ENCODE assay signal across 25 cellular contexts in genomic region chr13:82833928-82834327, GRCh38.
DNase-seq lines count a peak whose midpoint lies in the region; ATAC-seq and TF ChIP-seq lines count a peak whose summit lies in the region.
"Had no signal": no experiment of that assay in that cellular context is flagged by ENCODE, and none has a peak within 500 bp of the region (broad histone marks: within the 10 kb centered on the region; RNA-seq: fewer than 3 reads in every experiment).

No MANE protein-coding gene starts in this region.

- H3K4me1 ChIP-seq in prostate gland (replicated peaks) (no peaks in the 10 kb centered on the region), Caco-2 (no peaks in the 10 kb centered on the region)
- H3K4me1 ChIP-seq: BLaER1 treated with 17β-estradiol and CSF1 and Interleukin-3, amounts not matched to agents 10 nM and 100 nM; body of pancreas; foreskin keratinocyte; left ventricle myocardium inferior had no signal

- H3K4me3 ChIP-seq in cardiac fibroblast (replicated peaks in 1 of 2; ENCODE audit: low read depth in 2 of 2, low read length in 2 of 2) (no peak overlapping the region), foreskin fibroblast (ENCODE audit: low read depth in 1 of 2, low read length in 2 of 2) (no peak overlapping the region), prostate gland (no peak overlapping the region), Caco-2 (ENCODE audit: low read depth, low read length) (no peak overlapping the region)
- H3K4me3 ChIP-seq: BLaER1 treated with 17β-estradiol and CSF1 and Interleukin-3, amounts not matched to agents 10 nM and 100 nM; body of pancreas; left ventricle myocardium inferior had no signal

- H3K27ac ChIP-seq in prostate gland: no peak overlapping the region
- H3K27ac ChIP-seq: BLaER1 treated with 17β-estradiol and CSF1 and Interleukin-3, amounts not matched to agents 10 nM and 100 nM; body of pancreas; foreskin keratinocyte; left ventricle myocardium inferior had no signal

- no peaks in the 10 kb centered on the region for H3K27me3 ChIP-seq in prostate gland (replicated peaks; ENCODE audit: insufficient read depth)
- H3K27me3 ChIP-seq in Caco-2 (replicated peaks; ENCODE audit: control insufficient read depth, insufficient read depth, low read length): no peaks in the 10 kb centered on the region
- H3K27me3 ChIP-seq: BLaER1 treated with 17β-estradiol and CSF1 and Interleukin-3, amounts not matched to agents 10 nM and 100 nM; body of pancreas; foreskin keratinocyte had no signal

- TF ChIP-seq CTCF in cardiac fibroblast (IDR thresholded peaks at IDR 0.05; ENCODE audit: low read depth, low read length): no peak
- TF ChIP-seq CTCF in foreskin fibroblast (IDR thresholded peaks at IDR 0.05; ENCODE audit: low read depth, low read length): no peak
- no peak for TF ChIP-seq CTCF in prostate gland (IDR thresholded peaks at IDR 0.05)
- TF ChIP-seq CTCF in Caco-2 (IDR thresholded peaks at IDR 0.05; ENCODE audit: insufficient read depth in 1 of 2, low read depth in 1 of 2, low read length in 1 of 2, severe bottlenecking in 1 of 2, unreplicated experiment in 1 of 2): no peak

- no peaks in the 10 kb centered on the region for H3K4me1 Mint-ChIP-seq in Caco-2 (ENCODE audit: low read depth, unreplicated experiment)
- H3K4me1 Mint-ChIP-seq: immature natural killer cell; naive thymus-derived CD8-positive, alpha-beta T cell; stimulated activated naive B cell treated with anti-CD40 and anti-IgM and Interleukin-4, amounts not matched to agents 10 μg/mL and 1 μg/mL and 100 μg/mL, for 72 hours had no signal

- no peak for TF ChIP-seq POLR2A in prostate gland (IDR thresholded peaks at IDR 0.05)

- intact Hi-C loops in prostate gland (cut with DNase I) (no loop called here), Caco-2 (cut with micrococcal nuclease; ENCODE audit: unreplicated experiment) (no loop called here)

- no peaks in the 10 kb centered on the region for H3K9me3 Mint-ChIP-seq in Caco-2 (ENCODE audit: unreplicated experiment)

- H3K36me3 ChIP-seq in prostate gland (no peaks in the 10 kb centered on the region), Caco-2 (ENCODE audit: control insufficient read depth, insufficient read depth, low read length) (no peaks in the 10 kb centered on the region)
- H3K36me3 ChIP-seq: BLaER1 treated with 17β-estradiol and CSF1 and Interleukin-3, amounts not matched to agents 10 nM and 100 nM; left ventricle myocardium inferior had no signal

- DNase-seq in EH (ENCODE audit: low read depth) (peak; percentile 42), LHCN-M2 (ENCODE audit: low read depth) (peak; percentile 26), cardiac fibroblast (ENCODE audit: low read depth in 2 of 2) (peak; percentile 2 to 5), foreskin fibroblast (peak; percentile 14 to 31), prostate gland (ENCODE audit: low spot score) (no peak), Caco-2 (no peak)
- DNase-seq: activated CD4-positive, alpha-beta memory T cell treated with anti-CD3 and anti-CD28 coated beads for 36 hours; body of pancreas; hippocampal formation; immature natural killer cell; left ventricle myocardium inferior; naive thymus-derived CD8-positive, alpha-beta T cell; NCI-H187; NCI-H69; retina; stimulated activated CD4-positive, alpha-beta T cell treated with anti-CD3 and anti-CD28 coated beads, Interleukin-12 subunit alpha, Interleukin-12 subunit beta, amount 100 ng/mL, for 4 hours; stimulated activated CD4-positive, alpha-beta T cell treated with anti-CD3 and anti-CD28 coated beads, Interleukin-4, amount 100 ng/mL, for 24 hours; stimulated activated naive B cell treated with anti-CD40 and anti-IgM and Interleukin-4, amounts not matched to agents 10 μg/mL and 1 μg/mL and 100 μg/mL, for 72 hours had no signal

- H3K27ac Mint-ChIP-seq in Caco-2 (ENCODE audit: unreplicated experiment): no peak overlapping the region
- H3K27ac Mint-ChIP-seq: activated CD4-positive, alpha-beta memory T cell treated with anti-CD3 and anti-CD28 coated beads for 36 hours; activated naive CD4-positive, alpha-beta T cell treated with anti-CD3 and anti-CD28 coated beads, Interleukin-2, amount 50 U/mL, for 72 hours; activated T-helper 2 cell treated with anti-CD3 and anti-CD28 coated beads, Interferon-gamma antibody, Interleukin-2, Interleukin-4, amounts not matched to agents 10 μg/mL and 5 μg/mL and 100 μg/mL, durations not matched to agents 14 hours and 24 hours and 36 hours; immature natural killer cell; naive thymus-derived CD8-positive, alpha-beta T cell; stimulated activated naive B cell treated with anti-CD40 and anti-IgM and Interleukin-4, amounts not matched to agents 10 μg/mL and 1 μg/mL and 100 μg/mL, for 72 hours had no signal

- no peaks in the 10 kb centered on the region for H3K36me3 Mint-ChIP-seq in Caco-2 (ENCODE audit: insufficient read depth, unreplicated experiment)
- H3K36me3 Mint-ChIP-seq: activated CD4-positive, alpha-beta memory T cell treated with anti-CD3 and anti-CD28 coated beads for 36 hours; activated naive CD4-positive, alpha-beta T cell treated with anti-CD3 and anti-CD28 coated beads, Interleukin-2, amount 50 U/mL, for 72 hours; naive thymus-derived CD8-positive, alpha-beta T cell; stimulated activated naive B cell treated with anti-CD40 and anti-IgM and Interleukin-4, amounts not matched to agents 10 μg/mL and 1 μg/mL and 100 μg/mL, for 72 hours had no signal

- H3K4me3 Mint-ChIP-seq in Caco-2 (ENCODE audit: unreplicated experiment): no peak overlapping the region
- H3K4me3 Mint-ChIP-seq: activated CD4-positive, alpha-beta memory T cell treated with anti-CD3 and anti-CD28 coated beads for 36 hours; immature natural killer cell; naive thymus-derived CD8-positive, alpha-beta T cell; stimulated activated naive B cell treated with anti-CD40 and anti-IgM and Interleukin-4, amounts not matched to agents 10 μg/mL and 1 μg/mL and 100 μg/mL, for 72 hours had no signal

- POLR2A ChIA-PET in Caco-2 (lab: Charles Lee): no interaction called here

- CTCF ChIA-PET in Caco-2 (lab: Charles Lee): no interaction called here

- ATAC-seq in GM19455 (IDR thresholded peaks at IDR 0.05; ENCODE audit: unreplicated experiment): no peak
- ATAC-seq in GM18519 (IDR thresholded peaks at IDR 0.05; ENCODE audit: low FRiP score, unreplicated experiment): no peak
- ATAC-seq: activated CD4-positive, CD25-positive, alpha-beta regulatory T cell treated with anti-CD3 and anti-CD28 coated beads, Interleukin-2, amount 50 U/mL, for 24 hours; activated naive CD4-positive, alpha-beta T cell treated with anti-CD3 and anti-CD28 coated beads, Interleukin-2, amount 50 U/mL, for 72 hours; body of pancreas; foreskin keratinocyte; naive thymus-derived CD8-positive, alpha-beta T cell; stimulated activated naive B cell treated with anti-CD40 and anti-IgM and Interleukin-4, amounts not matched to agents 10 μg/mL and 1 μg/mL and 100 μg/mL, for 72 hours had no signal

- WGBS in prostate gland: 73% methylated on average over 3 of the region's 3 CpGs

- H3K27me3 Mint-ChIP-seq in Caco-2 (ENCODE audit: insufficient read depth, unreplicated experiment): no peaks in the 10 kb centered on the region
- H3K27me3 Mint-ChIP-seq: activated CD4-positive, alpha-beta memory T cell treated with anti-CD3 and anti-CD28 coated beads for 36 hours; naive thymus-derived CD8-positive, alpha-beta T cell; stimulated activated naive B cell treated with anti-CD40 and anti-IgM and Interleukin-4, amounts not matched to agents 10 μg/mL and 1 μg/mL and 100 μg/mL, for 72 hours had no signal

- H3K9me3 ChIP-seq in prostate gland (no peaks in the 10 kb centered on the region), Caco-2 (no peaks in the 10 kb centered on the region)
- H3K9me3 ChIP-seq: body of pancreas had no signal

- no TSS peak for BruUV-seq in Caco-2 (replicated peaks; lab: Mats Ljungman, UMichigan)

Comparison
In these comparisons a context has a peak if more than half of its experiments do, and no peak if none do; other contexts are left out.
1. DNase-seq: peak in EH (single experiment), LHCN-M2 (single experiment), cardiac fibroblast (2 of 2) and foreskin fibroblast (2 of 2); none in prostate gland (single experiment) and Caco-2 (0 of 2).